8 cellular contexts compared by ENCODE assay signal in the genomic region with DNA sequence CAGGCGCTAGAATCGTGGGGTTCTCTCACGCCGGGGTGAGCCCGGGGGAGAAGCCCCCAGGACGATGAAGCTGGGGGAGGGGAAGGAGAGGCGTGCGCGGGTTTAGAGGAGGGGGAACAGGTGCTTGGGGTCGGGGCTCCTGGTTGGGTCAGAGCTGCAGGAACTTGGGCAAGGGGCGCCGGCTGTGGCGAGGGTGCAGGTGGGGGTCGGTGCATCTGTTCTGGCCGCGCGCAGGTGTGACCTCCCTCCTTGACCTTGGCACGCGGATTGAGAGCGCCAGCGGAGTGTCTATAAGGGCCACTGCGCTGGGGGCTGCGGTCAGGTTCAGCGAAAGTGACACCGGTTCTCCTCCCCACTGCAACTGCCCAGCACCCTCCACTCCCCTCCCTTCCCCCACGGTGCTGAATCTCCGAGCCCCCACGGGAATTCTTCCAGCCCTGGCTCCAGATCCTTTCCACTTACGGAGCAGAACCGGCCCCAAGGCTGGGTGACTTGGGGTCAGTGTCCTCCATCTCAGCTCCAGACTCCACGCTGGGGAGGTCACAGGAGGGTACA. TPM values are rescaled to one million over a fixed set of nuclear protein-coding genes. Genes with fewer than 3 reads are reported as not detected.
DNase-seq lines count a peak whose midpoint lies in the region; ATAC-seq and TF ChIP-seq lines count a peak whose summit lies in the region.

No MANE protein-coding gene starts in this region.

- no peaks in the 10 kb centered on the region for H3K9me3 ChIP-seq in mucosa of descending colon
- no peaks in the 10 kb centered on the region for H3K9me3 ChIP-seq in upper lobe of left lung

- peak overlapping the region; percentile 38 to 98 (median 91) for H3K27ac ChIP-seq in upper lobe of left lung

- peaks cover 30% of the 10 kb centered on the region for H3K4me1 Mint-ChIP-seq in T-helper 2 cell treated with Interferon-gamma antibody and Interleukin-4, amounts not matched to agents 5 μg/mL and 100 μg/mL, for 36 hours (ENCODE audit: low read depth)
- peaks cover 24 to 26% of the 10 kb centered on the region in 2 donors for H3K4me1 Mint-ChIP-seq in effector memory CD8-positive, alpha-beta T cell (ENCODE audit: low read depth in 2 of 2)

- H3K36me3 Mint-ChIP-seq in T-helper 2 cell treated with Interferon-gamma antibody and Interleukin-4, amounts not matched to agents 5 μg/mL and 100 μg/mL, for 36 hours (ENCODE audit: low read depth), result peaks cover 19% of the 10 kb centered on the region
- H3K36me3 Mint-ChIP-seq in effector memory CD8-positive, alpha-beta T cell (ENCODE audit: insufficient read depth), result peaks cover 37% of the 10 kb centered on the region

- no peak for TF ChIP-seq POLR2A in upper lobe of left lung (IDR thresholded peaks at IDR 0.05)

- WGBS in upper lobe of left lung, 2 donors, result 2 to 4% methylated on average over 24 to 31 of the region's 31 CpGs

- no peaks in the 10 kb centered on the region for H3K27me3 ChIP-seq in upper lobe of left lung

- no peaks in the 10 kb centered on the region for H3K9me3 Mint-ChIP-seq in T-helper 2 cell treated with Interferon-gamma antibody and Interleukin-4, amounts not matched to agents 5 μg/mL and 100 μg/mL, for 36 hours
- no peaks in the 10 kb centered on the region for H3K9me3 Mint-ChIP-seq in effector memory CD8-positive, alpha-beta T cell

- H3K36me3 ChIP-seq in mucosa of descending colon (ENCODE audit: low read depth) (no peaks in the 10 kb centered on the region), upper lobe of left lung (peaks cover 0 to 21% (median 10%) of the 10 kb centered on the region in 4 donors)

- peak overlapping the region; percentile 55 for H3K27ac Mint-ChIP-seq in T-helper 2 cell treated with Interferon-gamma antibody and Interleukin-4, amounts not matched to agents 5 μg/mL and 100 μg/mL, for 36 hours
- peak overlapping the region in 1 of 2 donors; percentile 44 for H3K27ac Mint-ChIP-seq in effector memory CD8-positive, alpha-beta T cell

- H3K4me3 Mint-ChIP-seq in T-helper 2 cell treated with Interferon-gamma antibody and Interleukin-4, amounts not matched to agents 5 μg/mL and 100 μg/mL, for 36 hours, result peak overlapping the region; percentile 77
- H3K4me3 Mint-ChIP-seq in effector memory CD8-positive, alpha-beta T cell, result peak overlapping the region; percentile 79 to 94

- intact Hi-C loops in mucosa of descending colon (cut with DNase I, micrococcal nuclease), result no loop called here

- peaks cover 12% of the 10 kb centered on the region for H3K4me1 ChIP-seq in mucosa of descending colon (ENCODE audit: low read depth)
- peaks cover 27 to 52% (median 31%) of the 10 kb centered on the region in 4 donors for H3K4me1 ChIP-seq in upper lobe of left lung

- no peak for TF ChIP-seq CTCF in mucosa of descending colon (IDR thresholded peaks at IDR 0.05)
- TF ChIP-seq CTCF in upper lobe of left lung (IDR thresholded peaks at IDR 0.05), result no peak

- ATAC-seq in effector memory CD8-positive, alpha-beta T cell (replicated peaks), result no peak
- no peak for ATAC-seq in mucosa of descending colon
- ATAC-seq in upper lobe of left lung (ENCODE audit: low FRiP score in 2 of 2), result no peak
- no peak for ATAC-seq in GM18907 (IDR thresholded peaks at IDR 0.05; ENCODE audit: unreplicated experiment)

- peaks cover 7% of the 10 kb centered on the region for H3K27me3 Mint-ChIP-seq in T-helper 2 cell treated with Interferon-gamma antibody and Interleukin-4, amounts not matched to agents 5 μg/mL and 100 μg/mL, for 36 hours (ENCODE audit: low read depth)
- H3K27me3 Mint-ChIP-seq in effector memory CD8-positive, alpha-beta T cell, result peaks cover 6% of the 10 kb centered on the region in 2 donors

- peak; percentile 5 for DNase-seq in T-helper 2 cell treated with Interferon-gamma antibody and Interleukin-4, amounts not matched to agents 5 μg/mL and 100 μg/mL, for 36 hours (ENCODE audit: low spot score)
- DNase-seq in T-helper 2 cell (no peak), SK-N-DZ (ENCODE audit: low spot score) (peak; percentile 12), mucosa of descending colon (peak; percentile 37 to 73 (median 61)), upper lobe of left lung (peak; percentile 27 to 80), NCI-H2196 (lab: John Stamatoyannopoulos, UW; ENCODE audit: unreplicated experiment) (no peak)
- DNase-seq in effector memory CD8-positive, alpha-beta T cell, result peak in 2 of 3 experiments; percentile 2 to 3

- H3K4me3 ChIP-seq in mucosa of descending colon, result peak overlapping the region; percentile 42
- H3K4me3 ChIP-seq in upper lobe of left lung, result peak overlapping the region; percentile 53 to 90 (median 72)

- no peak for TF ChIP-seq EP300 in upper lobe of left lung (IDR thresholded peaks at IDR 0.05)

RNA-seq across cellular contexts. Expression of gene TMEM38A, which starts 0.6 kb away (rescaled TPM):
- polyA plus RNA-seq in SK-N-DZ (2014; cell fraction: cytosol; rRNA removed), result 10.0 and 11.0 TPM in 2 replicates
- 7.5 and 10.6 TPM in 2 replicates for polyA plus RNA-seq in SK-N-DZ (2014; cell fraction: nucleus; rRNA removed)
- total RNA-seq in mucosa of descending colon (1 to 10 TPM; 5.6 to 6.0 (median 5.8) TPM), upper lobe of left lung (1 to 10 TPM; 5.1 to 8.4 (median 5.9) TPM)

RNA-seq across cellular contexts. Expression of gene SMIM7, which starts 1.6 kb away (rescaled TPM):
- polyA plus RNA-seq in SK-N-DZ (2014; cell fraction: cytosol; rRNA removed), result 104 and 126 TPM in 2 replicates
- polyA plus RNA-seq in SK-N-DZ (2014; cell fraction: nucleus; rRNA removed), result 63.1 and 75.0 TPM in 2 replicates
- 10 to 100 TPM; 61.2 to 88.8 (median 70.1) TPM for total RNA-seq in mucosa of descending colon
- 100 to 1,000 TPM in 1 of 6 donors, 10 to 100 TPM in 5; 71.8 to 129 (median 80.4) TPM for total RNA-seq in upper lobe of left lung

RNA-seq across cellular contexts. Expression of gene MED26, which starts 33.6 kb away (rescaled TPM):
- 3.8 and 4.8 TPM in 2 replicates for polyA plus RNA-seq in SK-N-DZ (2014; cell fraction: cytosol; rRNA removed)
- 4.6 and 5.2 TPM in 2 replicates for polyA plus RNA-seq in SK-N-DZ (2014; cell fraction: nucleus; rRNA removed)
- total RNA-seq in mucosa of descending colon (10 to 100 TPM; 10.8 to 12.0 (median 11.2) TPM), upper lobe of left lung (10 to 100 TPM; 12.6 to 26.5 (median 13.8) TPM)

RNA-seq across cellular contexts. Expression of gene NWD1, which starts 58.1 kb away (rescaled TPM):
- not detected in 2 replicates for polyA plus RNA-seq in SK-N-DZ (2014; cell fraction: cytosol; rRNA removed)
- polyA plus RNA-seq in SK-N-DZ (2014; cell fraction: nucleus; rRNA removed), result not detected in 2 replicates
- total RNA-seq in mucosa of descending colon (1 to 10 TPM in 1 of 3 donors, under 1 TPM in 2; 0.32 to 1.2 (median 0.41) TPM), upper lobe of left lung (10 to 100 TPM in 1 of 6 donors, 1 to 10 TPM in 4, under 1 TPM in 1; 0.06 to 15.3 (median 2.3) TPM)

Comparison
In these comparisons a context has a peak if more than half of its experiments do, and no peak if none do; other contexts are left out.
1. DNase-seq: peak in T-helper 2 cell treated with Interferon-gamma antibody and Interleukin-4, amounts not matched to agents 5 μg/mL and 100 μg/mL, for 36 hours (single experiment), SK-N-DZ (single experiment), effector memory CD8-positive, alpha-beta T cell (2 of 3), mucosa of descending colon (3 of 3) and upper lobe of left lung (2 of 2); none in T-helper 2 cell (0 of 5) and NCI-H2196 (single experiment).